Comparison of ENCODE assay signal across 1 cellular context in the genomic region with DNA sequence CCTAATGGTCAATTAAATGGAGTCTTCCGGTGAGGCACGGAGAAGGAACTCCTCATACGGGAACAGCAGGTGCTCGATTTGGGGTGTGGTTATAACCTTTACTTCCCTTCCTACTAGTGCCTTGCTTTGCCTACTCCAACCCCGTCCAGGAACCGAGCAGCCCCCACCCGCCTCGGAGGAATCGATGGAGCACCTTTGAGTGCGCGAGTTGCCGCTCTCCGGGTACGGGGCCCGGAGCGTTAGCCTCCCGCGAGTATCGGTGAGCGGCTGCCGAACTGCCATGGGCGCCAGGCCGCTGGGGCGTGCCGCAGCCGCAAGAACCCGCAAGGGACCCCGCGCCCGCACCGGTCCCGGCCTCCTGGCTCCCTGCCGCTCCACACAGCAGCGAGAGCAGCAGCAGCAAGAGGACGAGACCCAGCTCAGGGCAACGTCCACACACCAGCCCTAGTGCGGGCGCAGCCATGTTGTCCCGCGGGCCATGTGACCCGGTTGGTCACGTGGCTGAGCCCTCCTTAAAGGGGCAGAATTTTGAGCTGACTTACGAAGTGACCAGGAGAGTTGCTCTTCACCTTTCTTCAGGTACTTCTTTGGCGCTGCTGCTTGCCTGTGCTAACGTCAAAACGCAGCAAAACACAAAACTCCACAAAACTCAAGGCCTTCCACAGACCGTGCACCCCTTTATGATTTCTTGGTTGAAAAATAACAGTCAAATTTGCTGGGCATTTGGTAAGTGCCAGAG.
TF ChIP-seq lines count a peak whose summit lies in the region.

A gene (minus strand): TSS at position 487 of the 739 bp plus-strand sequence. CDS start 24 bp downstream, at position 463.

TF ChIP-seq in K562, 482 proteins besides CTCF, POLR2A, EP300 and RAD21 (continued from another document and continues in another):
- TF ChIP-seq, protein P1, sequence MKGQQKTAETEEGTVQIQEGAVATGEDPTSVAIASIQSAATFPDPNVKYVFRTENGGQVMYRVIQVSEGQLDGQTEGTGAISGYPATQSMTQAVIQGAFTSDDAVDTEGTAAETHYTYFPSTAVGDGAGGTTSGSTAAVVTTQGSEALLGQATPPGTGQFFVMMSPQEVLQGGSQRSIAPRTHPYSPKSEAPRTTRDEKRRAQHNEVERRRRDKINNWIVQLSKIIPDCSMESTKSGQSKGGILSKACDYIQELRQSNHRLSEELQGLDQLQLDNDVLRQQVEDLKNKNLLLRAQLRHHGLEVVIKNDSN (CRISPR knock-in tag; IDR thresholded peaks at IDR 0.05), result peak; percentile 100
- TF ChIP-seq MEF2A (IDR thresholded peaks at IDR 0.05; ENCODE audit: control insufficient read depth, low read depth, low read length) (0 out of 2 replicates have a peak, but pooled peaks have one; percentile 50), SIRT6 (IDR thresholded peaks at IDR 0.05; ENCODE audit: low read depth, low read length) (no peak), ZKSCAN3 (CRISPR knock-in tag; IDR thresholded peaks at IDR 0.05) (no peak), MAFK (IDR thresholded peaks at IDR 0.05; ENCODE audit: low read length) (no peak), RBM17 (IDR thresholded peaks at IDR 0.05; ENCODE audit: borderline replicate concordance, low read depth, low read length) (no peak), ETV1 (tag; conservative IDR thresholded peaks at IDR 0.05; ENCODE audit: low read depth) (no peak; the same call in 1 of the 2 replicates), RB1 (IDR thresholded peaks at IDR 0.05; ENCODE audit: low read depth) (peak; percentile 94), RBM25 (IDR thresholded peaks at IDR 0.05; ENCODE audit: low read depth, low read length, severe bottlenecking) (no peak), MAFG (tag; conservative IDR thresholded peaks at IDR 0.05) (no peak), NR2C2 (CRISPR knock-in tag; IDR thresholded peaks at IDR 0.05) (peak; percentile 88), NR2C2 (tag; IDR thresholded peaks at IDR 0.05) (peak; percentile 47; the same call in 1 of the 2 replicates), ZNF764 (CRISPR knock-in tag; IDR thresholded peaks at IDR 0.05; ENCODE audit: low read depth) (0 out of 2 replicates have a peak, but pooled peaks have one; percentile 45), KAT7 (CRISPR knock-in tag; IDR thresholded peaks at IDR 0.05; ENCODE audit: borderline replicate concordance) (peak; percentile 99), ZNF445 (CRISPR knock-in tag; IDR thresholded peaks at IDR 0.05; ENCODE audit: low read depth) (no peak), ZBTB1 (CRISPR knock-in tag; IDR thresholded peaks at IDR 0.05; ENCODE audit: borderline replicate concordance, low read depth) (peak; percentile 86), SMAD4 (CRISPR knock-in tag; conservative IDR thresholded peaks at IDR 0.05) (peak; percentile 47; the same call in 1 of the 2 replicates), PTRF (tag; IDR thresholded peaks at IDR 0.05) (no peak), NUFIP1 (IDR thresholded peaks at IDR 0.05; ENCODE audit: partially characterized antibody) (peak; percentile 53), HSF4 (CRISPR knock-in tag; IDR thresholded peaks at IDR 0.05; ENCODE audit: borderline replicate concordance) (no peak), FOXA3 (CRISPR knock-in tag; conservative IDR thresholded peaks at IDR 0.05 in 1 of 2, IDR thresholded peaks at IDR 0.05 in 1 of 2) (peak in 1 of 2 experiments; percentile 71; a peak in 2 of 4 replicates), DPF2 (IDR thresholded peaks at IDR 0.05) (peak; percentile 14; the same call in 1 of the 2 replicates), CHD2 (IDR thresholded peaks at IDR 0.05; ENCODE audit: low read depth, low read length) (no peak), CBFB (CRISPR knock-in tag; IDR thresholded peaks at IDR 0.05) (no peak), NCOA2 (IDR thresholded peaks at IDR 0.05; ENCODE audit: partially characterized antibody in 2 of 2) (no peak), ELF1 (tag; IDR thresholded peaks at IDR 0.05) (no peak)
- TF ChIP-seq, protein P2, sequence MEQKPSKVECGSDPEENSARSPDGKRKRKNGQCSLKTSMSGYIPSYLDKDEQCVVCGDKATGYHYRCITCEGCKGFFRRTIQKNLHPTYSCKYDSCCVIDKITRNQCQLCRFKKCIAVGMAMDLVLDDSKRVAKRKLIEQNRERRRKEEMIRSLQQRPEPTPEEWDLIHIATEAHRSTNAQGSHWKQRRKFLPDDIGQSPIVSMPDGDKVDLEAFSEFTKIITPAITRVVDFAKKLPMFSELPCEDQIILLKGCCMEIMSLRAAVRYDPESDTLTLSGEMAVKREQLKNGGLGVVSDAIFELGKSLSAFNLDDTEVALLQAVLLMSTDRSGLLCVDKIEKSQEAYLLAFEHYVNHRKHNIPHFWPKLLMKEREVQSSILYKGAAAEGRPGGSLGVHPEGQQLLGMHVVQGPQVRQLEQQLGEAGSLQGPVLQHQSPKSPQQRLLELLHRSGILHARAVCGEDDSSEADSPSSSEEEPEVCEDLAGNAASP (IDR thresholded peaks at IDR 0.05), result no peak
- TF ChIP-seq, protein P3, sequence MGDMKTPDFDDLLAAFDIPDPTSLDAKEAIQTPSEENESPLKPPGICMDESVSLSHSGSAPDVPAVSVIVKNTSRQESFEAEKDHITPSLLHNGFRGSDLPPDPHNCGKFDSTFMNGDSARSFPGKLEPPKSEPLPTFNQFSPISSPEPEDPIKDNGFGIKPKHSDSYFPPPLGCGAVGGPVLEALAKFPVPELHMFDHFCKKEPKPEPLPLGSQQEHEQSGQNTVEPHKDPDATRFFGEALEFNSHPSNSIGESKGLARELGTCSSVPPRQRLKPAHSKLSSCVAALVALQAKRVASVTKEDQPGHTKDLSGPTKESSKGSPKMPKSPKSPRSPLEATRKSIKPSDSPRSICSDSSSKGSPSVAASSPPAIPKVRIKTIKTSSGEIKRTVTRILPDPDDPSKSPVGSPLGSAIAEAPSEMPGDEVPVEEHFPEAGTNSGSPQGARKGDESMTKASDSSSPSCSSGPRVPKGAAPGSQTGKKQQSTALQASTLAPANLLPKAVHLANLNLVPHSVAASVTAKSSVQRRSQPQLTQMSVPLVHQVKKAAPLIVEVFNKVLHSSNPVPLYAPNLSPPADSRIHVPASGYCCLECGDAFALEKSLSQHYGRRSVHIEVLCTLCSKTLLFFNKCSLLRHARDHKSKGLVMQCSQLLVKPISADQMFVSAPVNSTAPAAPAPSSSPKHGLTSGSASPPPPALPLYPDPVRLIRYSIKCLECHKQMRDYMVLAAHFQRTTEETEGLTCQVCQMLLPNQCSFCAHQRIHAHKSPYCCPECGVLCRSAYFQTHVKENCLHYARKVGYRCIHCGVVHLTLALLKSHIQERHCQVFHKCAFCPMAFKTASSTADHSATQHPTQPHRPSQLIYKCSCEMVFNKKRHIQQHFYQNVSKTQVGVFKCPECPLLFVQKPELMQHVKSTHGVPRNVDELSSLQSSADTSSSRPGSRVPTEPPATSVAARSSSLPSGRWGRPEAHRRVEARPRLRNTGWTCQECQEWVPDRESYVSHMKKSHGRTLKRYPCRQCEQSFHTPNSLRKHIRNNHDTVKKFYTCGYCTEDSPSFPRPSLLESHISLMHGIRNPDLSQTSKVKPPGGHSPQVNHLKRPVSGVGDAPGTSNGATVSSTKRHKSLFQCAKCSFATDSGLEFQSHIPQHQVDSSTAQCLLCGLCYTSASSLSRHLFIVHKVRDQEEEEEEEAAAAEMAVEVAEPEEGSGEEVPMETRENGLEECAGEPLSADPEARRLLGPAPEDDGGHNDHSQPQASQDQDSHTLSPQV (IDR thresholded peaks at IDR 0.05), result peak; percentile 74
- TF ChIP-seq, protein P4, sequence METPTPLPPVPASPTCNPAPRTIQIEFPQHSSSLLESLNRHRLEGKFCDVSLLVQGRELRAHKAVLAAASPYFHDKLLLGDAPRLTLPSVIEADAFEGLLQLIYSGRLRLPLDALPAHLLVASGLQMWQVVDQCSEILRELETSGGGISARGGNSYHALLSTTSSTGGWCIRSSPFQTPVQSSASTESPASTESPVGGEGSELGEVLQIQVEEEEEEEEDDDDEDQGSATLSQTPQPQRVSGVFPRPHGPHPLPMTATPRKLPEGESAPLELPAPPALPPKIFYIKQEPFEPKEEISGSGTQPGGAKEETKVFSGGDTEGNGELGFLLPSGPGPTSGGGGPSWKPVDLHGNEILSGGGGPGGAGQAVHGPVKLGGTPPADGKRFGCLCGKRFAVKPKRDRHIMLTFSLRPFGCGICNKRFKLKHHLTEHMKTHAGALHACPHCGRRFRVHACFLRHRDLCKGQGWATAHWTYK (CRISPR knock-in tag; IDR thresholded peaks at IDR 0.05), result peak; percentile 87
- TF ChIP-seq, protein P5, sequence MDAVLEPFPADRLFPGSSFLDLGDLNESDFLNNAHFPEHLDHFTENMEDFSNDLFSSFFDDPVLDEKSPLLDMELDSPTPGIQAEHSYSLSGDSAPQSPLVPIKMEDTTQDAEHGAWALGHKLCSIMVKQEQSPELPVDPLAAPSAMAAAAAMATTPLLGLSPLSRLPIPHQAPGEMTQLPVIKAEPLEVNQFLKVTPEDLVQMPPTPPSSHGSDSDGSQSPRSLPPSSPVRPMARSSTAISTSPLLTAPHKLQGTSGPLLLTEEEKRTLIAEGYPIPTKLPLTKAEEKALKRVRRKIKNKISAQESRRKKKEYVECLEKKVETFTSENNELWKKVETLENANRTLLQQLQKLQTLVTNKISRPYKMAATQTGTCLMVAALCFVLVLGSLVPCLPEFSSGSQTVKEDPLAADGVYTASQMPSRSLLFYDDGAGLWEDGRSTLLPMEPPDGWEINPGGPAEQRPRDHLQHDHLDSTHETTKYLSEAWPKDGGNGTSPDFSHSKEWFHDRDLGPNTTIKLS (IDR thresholded peaks at IDR 0.05; ENCODE audit: borderline replicate concordance, low read depth), result peak; percentile 75; the same call in 1 of the 2 replicates
- TF ChIP-seq, protein P6, sequence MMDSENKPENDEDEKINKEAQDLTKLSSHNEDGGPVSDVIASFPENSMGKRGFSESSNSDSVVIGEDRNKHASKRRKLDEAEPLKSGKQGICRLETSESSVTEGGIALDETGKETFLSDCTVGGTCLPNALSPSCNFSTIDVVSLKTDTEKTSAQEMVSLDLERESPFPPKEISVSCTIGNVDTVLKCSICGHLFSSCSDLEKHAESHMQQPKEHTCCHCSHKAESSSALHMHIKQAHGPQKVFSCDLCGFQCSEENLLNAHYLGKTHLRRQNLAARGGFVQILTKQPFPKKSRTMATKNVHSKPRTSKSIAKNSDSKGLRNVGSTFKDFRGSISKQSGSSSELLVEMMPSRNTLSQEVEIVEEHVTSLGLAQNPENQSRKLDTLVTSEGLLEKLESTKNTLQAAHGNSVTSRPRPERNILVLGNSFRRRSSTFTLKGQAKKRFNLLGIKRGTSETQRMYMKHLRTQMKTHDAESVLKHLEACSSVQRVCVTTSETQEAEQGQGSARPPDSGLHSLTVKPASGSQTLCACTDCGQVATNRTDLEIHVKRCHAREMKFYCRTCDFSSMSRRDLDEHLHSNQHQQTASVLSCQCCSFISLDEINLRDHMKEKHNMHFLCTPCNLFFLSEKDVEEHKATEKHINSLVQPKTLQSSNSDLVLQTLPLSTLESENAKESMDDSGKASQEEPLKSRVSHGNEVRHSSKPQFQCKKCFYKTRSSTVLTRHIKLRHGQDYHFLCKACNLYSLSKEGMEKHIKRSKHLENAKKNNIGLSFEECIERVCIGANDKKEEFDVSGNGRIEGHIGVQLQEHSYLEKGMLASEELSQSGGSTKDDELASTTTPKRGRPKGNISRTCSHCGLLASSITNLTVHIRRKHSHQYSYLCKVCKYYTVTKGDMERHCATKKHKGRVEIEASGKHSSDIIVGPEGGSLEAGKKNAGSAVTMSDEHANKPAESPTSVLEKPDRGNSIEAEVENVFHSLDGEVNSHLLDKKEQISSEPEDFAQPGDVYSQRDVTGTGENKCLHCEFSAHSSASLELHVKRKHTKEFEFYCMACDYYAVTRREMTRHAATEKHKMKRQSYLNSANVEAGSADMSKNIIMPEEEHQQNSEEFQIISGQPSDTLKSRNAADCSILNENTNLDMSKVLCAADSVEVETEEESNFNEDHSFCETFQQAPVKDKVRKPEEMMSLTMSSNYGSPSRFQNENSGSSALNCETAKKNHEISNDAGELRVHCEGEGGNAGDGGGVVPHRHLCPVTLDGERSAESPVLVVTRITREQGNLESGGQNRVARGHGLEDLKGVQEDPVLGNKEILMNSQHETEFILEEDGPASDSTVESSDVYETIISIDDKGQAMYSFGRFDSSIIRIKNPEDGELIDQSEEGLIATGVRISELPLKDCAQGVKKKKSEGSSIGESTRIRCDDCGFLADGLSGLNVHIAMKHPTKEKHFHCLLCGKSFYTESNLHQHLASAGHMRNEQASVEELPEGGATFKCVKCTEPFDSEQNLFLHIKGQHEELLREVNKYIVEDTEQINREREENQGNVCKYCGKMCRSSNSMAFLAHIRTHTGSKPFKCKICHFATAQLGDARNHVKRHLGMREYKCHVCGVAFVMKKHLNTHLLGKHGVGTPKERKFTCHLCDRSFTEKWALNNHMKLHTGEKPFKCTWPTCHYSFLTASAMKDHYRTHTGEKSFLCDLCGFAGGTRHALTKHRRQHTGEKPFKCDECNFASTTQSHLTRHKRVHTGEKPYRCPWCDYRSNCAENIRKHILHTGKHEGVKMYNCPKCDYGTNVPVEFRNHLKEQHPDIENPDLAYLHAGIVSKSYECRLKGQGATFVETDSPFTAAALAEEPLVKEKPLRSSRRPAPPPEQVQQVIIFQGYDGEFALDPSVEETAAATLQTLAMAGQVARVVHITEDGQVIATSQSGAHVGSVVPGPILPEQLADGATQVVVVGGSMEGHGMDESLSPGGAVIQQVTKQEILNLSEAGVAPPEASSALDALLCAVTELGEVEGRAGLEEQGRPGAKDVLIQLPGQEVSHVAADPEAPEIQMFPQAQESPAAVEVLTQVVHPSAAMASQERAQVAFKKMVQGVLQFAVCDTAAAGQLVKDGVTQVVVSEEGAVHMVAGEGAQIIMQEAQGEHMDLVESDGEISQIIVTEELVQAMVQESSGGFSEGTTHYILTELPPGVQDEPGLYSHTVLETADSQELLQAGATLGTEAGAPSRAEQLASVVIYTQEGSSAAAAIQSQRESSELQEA (IDR thresholded peaks at IDR 0.05; ENCODE audit: low read depth), result no peak
- TF ChIP-seq, protein P7, sequence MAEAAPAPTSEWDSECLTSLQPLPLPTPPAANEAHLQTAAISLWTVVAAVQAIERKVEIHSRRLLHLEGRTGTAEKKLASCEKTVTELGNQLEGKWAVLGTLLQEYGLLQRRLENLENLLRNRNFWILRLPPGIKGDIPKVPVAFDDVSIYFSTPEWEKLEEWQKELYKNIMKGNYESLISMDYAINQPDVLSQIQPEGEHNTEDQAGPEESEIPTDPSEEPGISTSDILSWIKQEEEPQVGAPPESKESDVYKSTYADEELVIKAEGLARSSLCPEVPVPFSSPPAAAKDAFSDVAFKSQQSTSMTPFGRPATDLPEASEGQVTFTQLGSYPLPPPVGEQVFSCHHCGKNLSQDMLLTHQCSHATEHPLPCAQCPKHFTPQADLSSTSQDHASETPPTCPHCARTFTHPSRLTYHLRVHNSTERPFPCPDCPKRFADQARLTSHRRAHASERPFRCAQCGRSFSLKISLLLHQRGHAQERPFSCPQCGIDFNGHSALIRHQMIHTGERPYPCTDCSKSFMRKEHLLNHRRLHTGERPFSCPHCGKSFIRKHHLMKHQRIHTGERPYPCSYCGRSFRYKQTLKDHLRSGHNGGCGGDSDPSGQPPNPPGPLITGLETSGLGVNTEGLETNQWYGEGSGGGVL (CRISPR knock-in tag; IDR thresholded peaks at IDR 0.05), result no peak
- TF ChIP-seq, protein P8, sequence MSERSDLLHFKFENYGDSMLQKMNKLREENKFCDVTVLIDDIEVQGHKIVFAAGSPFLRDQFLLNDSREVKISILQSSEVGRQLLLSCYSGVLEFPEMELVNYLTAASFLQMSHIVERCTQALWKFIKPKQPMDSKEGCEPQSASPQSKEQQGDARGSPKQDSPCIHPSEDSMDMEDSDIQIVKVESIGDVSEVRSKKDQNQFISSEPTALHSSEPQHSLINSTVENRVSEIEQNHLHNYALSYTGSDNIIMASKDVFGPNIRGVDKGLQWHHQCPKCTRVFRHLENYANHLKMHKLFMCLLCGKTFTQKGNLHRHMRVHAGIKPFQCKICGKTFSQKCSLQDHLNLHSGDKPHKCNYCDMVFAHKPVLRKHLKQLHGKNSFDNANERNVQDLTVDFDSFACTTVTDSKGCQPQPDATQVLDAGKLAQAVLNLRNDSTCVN (CRISPR knock-in tag; IDR thresholded peaks at IDR 0.05), result 0 out of 2 replicates have a peak, but pooled peaks have one; percentile 21
